In the genomic region with DNA sequence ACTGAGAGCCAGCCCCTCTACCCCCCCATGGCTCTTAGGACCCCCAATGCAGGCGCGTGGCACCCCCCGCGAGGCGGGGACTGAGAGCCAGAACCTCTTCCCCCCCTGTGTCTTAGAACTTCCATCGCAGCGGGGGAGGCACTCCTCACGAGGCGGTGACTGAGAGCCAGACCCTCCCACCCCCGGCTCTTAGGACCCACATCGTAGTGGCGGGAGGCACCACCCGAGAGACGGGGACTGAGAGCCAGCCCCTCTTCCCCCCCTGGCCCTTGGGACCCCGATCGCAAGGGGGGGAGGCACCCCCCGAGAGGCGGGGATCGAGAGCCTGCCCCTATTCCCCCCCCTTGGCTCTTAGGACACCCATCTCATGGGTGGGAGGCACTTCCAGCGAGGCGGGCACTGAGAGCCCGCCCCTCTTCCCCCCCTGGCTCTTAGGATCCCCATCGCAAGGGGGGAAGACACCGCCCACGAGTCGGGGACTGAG, we compare ENCODE assay signal across 1 cellular context.
TF ChIP-seq lines count a peak whose summit lies in the region.

No MANE protein-coding gene starts in this region.

TF ChIP-seq in GM12878, 131 proteins besides CTCF, POLR2A, EP300 and RAD21 (continued from another document):
- no peak for TF ChIP-seq CHD4 (IDR thresholded peaks at IDR 0.05)
- no peak for TF ChIP-seq NR2C1 (IDR thresholded peaks at IDR 0.05)
- TF ChIP-seq SP1 (IDR thresholded peaks at IDR 0.05; ENCODE audit: low read depth, low read length), result no peak
- TF ChIP-seq, protein P1, sequence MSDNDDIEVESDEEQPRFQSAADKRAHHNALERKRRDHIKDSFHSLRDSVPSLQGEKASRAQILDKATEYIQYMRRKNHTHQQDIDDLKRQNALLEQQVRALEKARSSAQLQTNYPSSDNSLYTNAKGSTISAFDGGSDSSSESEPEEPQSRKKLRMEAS (IDR thresholded peaks at IDR 0.05; ENCODE audit: low read depth, low read length), result no peak
- TF ChIP-seq HDAC6 (IDR thresholded peaks at IDR 0.05; ENCODE audit: unreplicated experiment), result no peak
- no peak for TF ChIP-seq TARDBP (IDR thresholded peaks at IDR 0.05; ENCODE audit: borderline replicate concordance)
- no peak for TF ChIP-seq MYB (IDR thresholded peaks at IDR 0.05; ENCODE audit: borderline replicate concordance, low read depth, low read length)
- TF ChIP-seq, protein P2, sequence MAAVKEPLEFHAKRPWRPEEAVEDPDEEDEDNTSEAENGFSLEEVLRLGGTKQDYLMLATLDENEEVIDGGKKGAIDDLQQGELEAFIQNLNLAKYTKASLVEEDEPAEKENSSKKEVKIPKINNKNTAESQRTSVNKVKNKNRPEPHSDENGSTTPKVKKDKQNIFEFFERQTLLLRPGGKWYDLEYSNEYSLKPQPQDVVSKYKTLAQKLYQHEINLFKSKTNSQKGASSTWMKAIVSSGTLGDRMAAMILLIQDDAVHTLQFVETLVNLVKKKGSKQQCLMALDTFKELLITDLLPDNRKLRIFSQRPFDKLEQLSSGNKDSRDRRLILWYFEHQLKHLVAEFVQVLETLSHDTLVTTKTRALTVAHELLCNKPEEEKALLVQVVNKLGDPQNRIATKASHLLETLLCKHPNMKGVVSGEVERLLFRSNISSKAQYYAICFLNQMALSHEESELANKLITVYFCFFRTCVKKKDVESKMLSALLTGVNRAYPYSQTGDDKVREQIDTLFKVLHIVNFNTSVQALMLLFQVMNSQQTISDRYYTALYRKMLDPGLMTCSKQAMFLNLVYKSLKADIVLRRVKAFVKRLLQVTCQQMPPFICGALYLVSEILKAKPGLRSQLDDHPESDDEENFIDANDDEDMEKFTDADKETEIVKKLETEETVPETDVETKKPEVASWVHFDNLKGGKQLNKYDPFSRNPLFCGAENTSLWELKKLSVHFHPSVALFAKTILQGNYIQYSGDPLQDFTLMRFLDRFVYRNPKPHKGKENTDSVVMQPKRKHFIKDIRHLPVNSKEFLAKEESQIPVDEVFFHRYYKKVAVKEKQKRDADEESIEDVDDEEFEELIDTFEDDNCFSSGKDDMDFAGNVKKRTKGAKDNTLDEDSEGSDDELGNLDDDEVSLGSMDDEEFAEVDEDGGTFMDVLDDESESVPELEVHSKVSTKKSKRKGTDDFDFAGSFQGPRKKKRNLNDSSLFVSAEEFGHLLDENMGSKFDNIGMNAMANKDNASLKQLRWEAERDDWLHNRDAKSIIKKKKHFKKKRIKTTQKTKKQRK (IDR thresholded peaks at IDR 0.05; ENCODE audit: low read depth, low read length), result no peak
- TF ChIP-seq, protein P3, sequence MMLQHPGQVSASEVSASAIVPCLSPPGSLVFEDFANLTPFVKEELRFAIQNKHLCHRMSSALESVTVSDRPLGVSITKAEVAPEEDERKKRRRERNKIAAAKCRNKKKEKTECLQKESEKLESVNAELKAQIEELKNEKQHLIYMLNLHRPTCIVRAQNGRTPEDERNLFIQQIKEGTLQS (IDR thresholded peaks at IDR 0.05; ENCODE audit: borderline replicate concordance, extremely low read depth, low read depth, low read length), result no peak
- no peak for TF ChIP-seq NR2F1 (conservative IDR thresholded peaks at IDR 0.05)
- TF ChIP-seq SUPT20H (IDR thresholded peaks at IDR 0.05; ENCODE audit: borderline replicate concordance, control insufficient read depth, low read depth, low read length), result no peak
- no peak for TF ChIP-seq BRCA1 (IDR thresholded peaks at IDR 0.05; ENCODE audit: low read depth, low read length)
- TF ChIP-seq, protein P4, sequence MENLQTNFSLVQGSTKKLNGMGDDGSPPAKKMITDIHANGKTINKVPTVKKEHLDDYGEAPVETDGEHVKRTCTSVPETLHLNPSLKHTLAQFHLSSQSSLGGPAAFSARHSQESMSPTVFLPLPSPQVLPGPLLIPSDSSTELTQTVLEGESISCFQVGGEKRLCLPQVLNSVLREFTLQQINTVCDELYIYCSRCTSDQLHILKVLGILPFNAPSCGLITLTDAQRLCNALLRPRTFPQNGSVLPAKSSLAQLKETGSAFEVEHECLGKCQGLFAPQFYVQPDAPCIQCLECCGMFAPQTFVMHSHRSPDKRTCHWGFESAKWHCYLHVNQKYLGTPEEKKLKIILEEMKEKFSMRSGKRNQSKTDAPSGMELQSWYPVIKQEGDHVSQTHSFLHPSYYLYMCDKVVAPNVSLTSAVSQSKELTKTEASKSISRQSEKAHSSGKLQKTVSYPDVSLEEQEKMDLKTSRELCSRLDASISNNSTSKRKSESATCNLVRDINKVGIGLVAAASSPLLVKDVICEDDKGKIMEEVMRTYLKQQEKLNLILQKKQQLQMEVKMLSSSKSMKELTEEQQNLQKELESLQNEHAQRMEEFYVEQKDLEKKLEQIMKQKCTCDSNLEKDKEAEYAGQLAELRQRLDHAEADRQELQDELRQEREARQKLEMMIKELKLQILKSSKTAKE (IDR thresholded peaks at IDR 0.05; ENCODE audit: low read depth, poor library complexity, severe bottlenecking), result no peak
- no peak for TF ChIP-seq ASH2L (IDR thresholded peaks at IDR 0.05; ENCODE audit: borderline replicate concordance, low read depth)
- no peak for TF ChIP-seq SMAD5 (IDR thresholded peaks at IDR 0.05; ENCODE audit: low read depth)
- TF ChIP-seq, protein P5, sequence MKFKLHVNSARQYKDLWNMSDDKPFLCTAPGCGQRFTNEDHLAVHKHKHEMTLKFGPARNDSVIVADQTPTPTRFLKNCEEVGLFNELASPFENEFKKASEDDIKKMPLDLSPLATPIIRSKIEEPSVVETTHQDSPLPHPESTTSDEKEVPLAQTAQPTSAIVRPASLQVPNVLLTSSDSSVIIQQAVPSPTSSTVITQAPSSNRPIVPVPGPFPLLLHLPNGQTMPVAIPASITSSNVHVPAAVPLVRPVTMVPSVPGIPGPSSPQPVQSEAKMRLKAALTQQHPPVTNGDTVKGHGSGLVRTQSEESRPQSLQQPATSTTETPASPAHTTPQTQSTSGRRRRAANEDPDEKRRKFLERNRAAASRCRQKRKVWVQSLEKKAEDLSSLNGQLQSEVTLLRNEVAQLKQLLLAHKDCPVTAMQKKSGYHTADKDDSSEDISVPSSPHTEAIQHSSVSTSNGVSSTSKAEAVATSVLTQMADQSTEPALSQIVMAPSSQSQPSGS (IDR thresholded peaks at IDR 0.05; ENCODE audit: low read length), result no peak
- no peak for TF ChIP-seq SMARCA5 (IDR thresholded peaks at IDR 0.05)
- TF ChIP-seq, protein P6, sequence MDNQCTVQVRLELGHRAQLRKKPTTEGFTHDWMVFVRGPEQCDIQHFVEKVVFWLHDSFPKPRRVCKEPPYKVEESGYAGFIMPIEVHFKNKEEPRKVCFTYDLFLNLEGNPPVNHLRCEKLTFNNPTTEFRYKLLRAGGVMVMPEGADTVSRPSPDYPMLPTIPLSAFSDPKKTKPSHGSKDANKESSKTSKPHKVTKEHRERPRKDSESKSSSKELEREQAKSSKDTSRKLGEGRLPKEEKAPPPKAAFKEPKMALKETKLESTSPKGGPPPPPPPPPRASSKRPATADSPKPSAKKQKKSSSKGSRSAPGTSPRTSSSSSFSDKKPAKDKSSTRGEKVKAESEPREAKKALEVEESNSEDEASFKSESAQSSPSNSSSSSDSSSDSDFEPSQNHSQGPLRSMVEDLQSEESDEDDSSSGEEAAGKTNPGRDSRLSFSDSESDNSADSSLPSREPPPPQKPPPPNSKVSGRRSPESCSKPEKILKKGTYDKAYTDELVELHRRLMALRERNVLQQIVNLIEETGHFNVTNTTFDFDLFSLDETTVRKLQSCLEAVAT (IDR thresholded peaks at IDR 0.05), result no peak
TF ChIP-seq in GM12878: peak in this region for 0.
